Comparison of ENCODE assay signal across 9 cellular contexts in genomic region chr1:43058545-43059360, GRCh38.
DNase-seq lines count a peak whose midpoint lies in the region; ATAC-seq and TF ChIP-seq lines count a peak whose summit lies in the region.
"Had no signal": no experiment of that assay in that cellular context is flagged by ENCODE, and none has a peak within 500 bp of the region (broad histone marks: within the 10 kb centered on the region; RNA-seq: fewer than 3 reads in every experiment).

No MANE protein-coding gene starts in this region.

- H3K4me1 Mint-ChIP-seq in activated naive CD4-positive, alpha-beta T cell treated with anti-CD3 and anti-CD28 coated beads for 36 hours (ENCODE audit: low read depth) = peaks cover 6% of the 10 kb centered on the region
- peaks cover 17% of the 10 kb centered on the region for H3K4me1 Mint-ChIP-seq in T-helper 2 cell treated with Interferon-gamma antibody and Interleukin-4, amounts not matched to agents 5 μg/mL and 100 μg/mL, for 36 hours (ENCODE audit: low read depth)
- H3K4me1 Mint-ChIP-seq in stimulated activated effector memory CD8-positive, alpha-beta T cell treated with anti-CD3 and anti-CD28 coated beads, Interleukin-12 subunit alpha, Interleukin-12 subunit beta, amount 100 ng/mL, for 72 hours = peaks cover 31% of the 10 kb centered on the region

- no peak overlapping the region for H3K27ac Mint-ChIP-seq in activated naive CD4-positive, alpha-beta T cell treated with anti-CD3 and anti-CD28 coated beads for 36 hours
- peak overlapping the region; percentile 10 for H3K27ac Mint-ChIP-seq in T-helper 2 cell treated with Interferon-gamma antibody and Interleukin-4, amounts not matched to agents 5 μg/mL and 100 μg/mL, for 36 hours
- H3K27ac Mint-ChIP-seq in stimulated activated effector memory CD8-positive, alpha-beta T cell treated with anti-CD3 and anti-CD28 coated beads, Interleukin-12 subunit alpha, Interleukin-12 subunit beta, amount 100 ng/mL, for 72 hours = peak overlapping the region; percentile 51

- peak; percentile 62 for ATAC-seq in foreskin keratinocyte
- peak; percentile 72 for ATAC-seq in stimulated activated effector memory CD8-positive, alpha-beta T cell treated with anti-CD3 and anti-CD28 coated beads, Interleukin-12 subunit alpha, Interleukin-12 subunit beta, amount 100 ng/mL, for 72 hours
- no peak for ATAC-seq in HG02571 (IDR thresholded peaks at IDR 0.05; ENCODE audit: unreplicated experiment)
- no peak for ATAC-seq in GM18520 (IDR thresholded peaks at IDR 0.05; ENCODE audit: unreplicated experiment)

- no peaks in the 10 kb centered on the region for H3K36me3 Mint-ChIP-seq in activated naive CD4-positive, alpha-beta T cell treated with anti-CD3 and anti-CD28 coated beads for 36 hours (ENCODE audit: low read depth)
- H3K36me3 Mint-ChIP-seq in T-helper 2 cell treated with Interferon-gamma antibody and Interleukin-4, amounts not matched to agents 5 μg/mL and 100 μg/mL, for 36 hours (ENCODE audit: low read depth) = no peaks in the 10 kb centered on the region
- H3K36me3 Mint-ChIP-seq in stimulated activated effector memory CD8-positive, alpha-beta T cell treated with anti-CD3 and anti-CD28 coated beads, Interleukin-12 subunit alpha, Interleukin-12 subunit beta, amount 100 ng/mL, for 72 hours = peaks cover 13% of the 10 kb centered on the region

- intact Hi-C loops in activated naive CD4-positive, alpha-beta T cell treated with anti-CD3 and anti-CD28 coated beads for 36 hours (cut with micrococcal nuclease) = no loop called here

- no peaks in the 10 kb centered on the region for H3K9me3 Mint-ChIP-seq in activated naive CD4-positive, alpha-beta T cell treated with anti-CD3 and anti-CD28 coated beads for 36 hours
- no peaks in the 10 kb centered on the region for H3K9me3 Mint-ChIP-seq in T-helper 2 cell treated with Interferon-gamma antibody and Interleukin-4, amounts not matched to agents 5 μg/mL and 100 μg/mL, for 36 hours
- H3K9me3 Mint-ChIP-seq in stimulated activated effector memory CD8-positive, alpha-beta T cell treated with anti-CD3 and anti-CD28 coated beads, Interleukin-12 subunit alpha, Interleukin-12 subunit beta, amount 100 ng/mL, for 72 hours = peaks cover 4% of the 10 kb centered on the region

- CTCF ChIA-PET in activated naive CD4-positive, alpha-beta T cell treated with anti-CD3 and anti-CD28 coated beads for 36 hours (lab: Charles Lee) = interaction anchor here (1.3 to 1.6 kb wide), 3 partner anchors 15 to 146 kb away, joined by 4 to 8 read pairs (median 6); no protein-coding TSS in a partner anchor

- peak; percentile 28 for DNase-seq in activated naive CD4-positive, alpha-beta T cell treated with anti-CD3 and anti-CD28 coated beads for 36 hours
- DNase-seq in activated naive CD4-positive, alpha-beta T cell (lab: John Stamatoyannopoulos, UW) = no peak
- DNase-seq in T-helper 2 cell treated with Interferon-gamma antibody and Interleukin-4, amounts not matched to agents 5 μg/mL and 100 μg/mL, for 36 hours (ENCODE audit: low spot score) = peak; percentile 9
- DNase-seq in foreskin keratinocyte (peak in 1 of 2 donors; percentile 74), inferior parietal cortex (ENCODE audit: extremely low spot score) (no peak)
- peak in 1 of 2 donors; percentile 27 for DNase-seq in stimulated activated effector memory CD8-positive, alpha-beta T cell treated with anti-CD3 and anti-CD28 coated beads, Interleukin-12 subunit alpha, Interleukin-12 subunit beta, amount 100 ng/mL, for 72 hours (ENCODE audit: low spot score in 2 of 2)
- DNase-seq: DND-41 had no signal

- H3K27ac ChIP-seq in foreskin keratinocyte = peak overlapping the region; percentile 47

- H3K4me1 ChIP-seq in foreskin keratinocyte = peaks cover 10% of the 10 kb centered on the region

- no peak for TF ChIP-seq CTCF in foreskin keratinocyte (conservative IDR thresholded peaks at IDR 0.05)

- H3K4me3 Mint-ChIP-seq in activated naive CD4-positive, alpha-beta T cell treated with anti-CD3 and anti-CD28 coated beads for 36 hours = no peak overlapping the region
- no peak overlapping the region for H3K4me3 Mint-ChIP-seq in T-helper 2 cell treated with Interferon-gamma antibody and Interleukin-4, amounts not matched to agents 5 μg/mL and 100 μg/mL, for 36 hours
- H3K4me3 Mint-ChIP-seq in stimulated activated effector memory CD8-positive, alpha-beta T cell treated with anti-CD3 and anti-CD28 coated beads, Interleukin-12 subunit alpha, Interleukin-12 subunit beta, amount 100 ng/mL, for 72 hours = peak overlapping the region; percentile 4

- H3K27me3 ChIP-seq in foreskin keratinocyte = no peaks in the 10 kb centered on the region

- H3K27me3 Mint-ChIP-seq in activated naive CD4-positive, alpha-beta T cell treated with anti-CD3 and anti-CD28 coated beads for 36 hours (ENCODE audit: low read depth) = peaks cover 3% of the 10 kb centered on the region
- H3K27me3 Mint-ChIP-seq in T-helper 2 cell treated with Interferon-gamma antibody and Interleukin-4, amounts not matched to agents 5 μg/mL and 100 μg/mL, for 36 hours (ENCODE audit: low read depth) = no peaks in the 10 kb centered on the region

Comparison
In these comparisons a context has a peak if more than half of its experiments do, and no peak if none do; other contexts are left out.
1. DNase-seq: peak in activated naive CD4-positive, alpha-beta T cell treated with anti-CD3 and anti-CD28 coated beads for 36 hours (single experiment) and T-helper 2 cell treated with Interferon-gamma antibody and Interleukin-4, amounts not matched to agents 5 μg/mL and 100 μg/mL, for 36 hours (single experiment); none in activated naive CD4-positive, alpha-beta T cell (0 of 4) and inferior parietal cortex (single experiment).
2. ATAC-seq: peak in foreskin keratinocyte (single experiment) and stimulated activated effector memory CD8-positive, alpha-beta T cell treated with anti-CD3 and anti-CD28 coated beads, Interleukin-12 subunit alpha, Interleukin-12 subunit beta, amount 100 ng/mL, for 72 hours (single experiment); none in HG02571 (single experiment) and GM18520 (single experiment).